ENCODE assay signal across 8 cellular contexts in the genomic region with DNA sequence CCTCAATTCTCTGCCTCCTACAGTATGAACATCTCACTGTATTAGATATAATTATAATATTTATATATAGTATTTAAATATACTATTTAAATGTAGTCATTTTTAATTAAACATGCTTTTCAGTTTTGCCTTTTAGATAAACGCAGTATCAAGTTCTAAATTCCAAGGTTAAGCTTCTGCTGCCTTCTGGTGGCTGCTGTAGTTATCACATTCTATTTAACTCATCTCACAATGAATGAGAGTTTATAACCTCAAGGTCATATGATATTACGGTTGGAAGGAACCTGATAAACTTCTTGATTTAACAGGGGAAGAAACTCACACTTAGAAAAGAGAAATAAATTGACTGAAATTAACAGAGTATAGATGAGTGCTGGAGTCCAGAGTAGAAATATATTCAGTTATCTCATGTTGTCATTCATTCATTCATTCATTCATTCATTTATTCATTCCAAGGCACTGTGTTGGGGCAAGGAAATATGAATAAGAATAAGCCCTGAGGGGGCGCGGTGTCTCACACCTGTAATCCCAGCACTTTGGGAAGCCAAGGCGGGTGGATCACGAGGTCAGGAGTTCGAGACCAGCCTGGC. TPM values are rescaled to one million over a fixed set of nuclear protein-coding genes. Genes with fewer than 3 reads are reported as not detected.
A peak's percentile ranks its signal among the peaks of the same experiment; 100 is the strongest.
DNase-seq lines count a peak whose midpoint lies in the region; ATAC-seq and TF ChIP-seq lines count a peak whose summit lies in the region.

No MANE protein-coding gene starts in this region.

- ATAC-seq in Right ventricle myocardium superior (ENCODE audit: poor library complexity) (peak; percentile 53), Right ventricle myocardium inferior (no peak), GM18870 (IDR thresholded peaks at IDR 0.05; ENCODE audit: unreplicated experiment) (no peak), GM21447 (IDR thresholded peaks at IDR 0.05; ENCODE audit: unreplicated experiment) (no peak)

- TF ChIP-seq CTCF in RWPE1 (conservative IDR thresholded peaks at IDR 0.05; ENCODE audit: low read depth), result peak; percentile 24; the same call in 1 of the 2 replicates

- DNase-seq in Right ventricle myocardium superior, result no peak
- DNase-seq in Right ventricle myocardium inferior (ENCODE audit: missing footprints), result no peak
- DNase-seq in LHCN-M2 (ENCODE audit: low read depth), result peak; percentile 58
- peak; percentile 30 for DNase-seq in RWPE1 (ENCODE audit: low spot score)
- peak; percentile 36 to 54 for DNase-seq in dermis microvascular lymphatic vessel endothelial cell (ENCODE audit: low read depth in 2 of 2)
- peak; percentile 49 for DNase-seq in midbrain (lab: John Stamatoyannopoulos, UW)

- intact Hi-C loops in Right ventricle myocardium superior (cut with DNase I) (loop anchor here (10.0 kb wide), 1 partner anchor 430 kb away; no protein-coding TSS in a partner anchor), Right ventricle myocardium inferior (cut with DNase I) (loop anchor here (1.0 to 5.0 kb wide), 2 partner anchors 34 to 427 kb away; no protein-coding TSS in a partner anchor)

- CTCF ChIA-PET in RWPE1 (lab: Yijun Ruan, JAX), result interaction anchor here (0.6 to 2.7 kb wide), 7 partner anchors 9 to 723 kb away, joined by 3 to 12 read pairs (median 4); no protein-coding TSS in a partner anchor

- POLR2A ChIA-PET in RWPE1 (lab: Yijun Ruan, JAX; ENCODE audit: low non-redundant PET), result no interaction called here

- no peak overlapping the region for H3K27ac ChIP-seq in RWPE1

RNA-seq across cellular contexts. Expression of gene GUCY2C, which starts 31.9 kb away (rescaled TPM):
- total RNA-seq in Right ventricle myocardium superior, result not detected
- not detected for total RNA-seq in Right ventricle myocardium inferior
- total RNA-seq in LHCN-M2 (2014; rRNA removed), result not detected in 2 replicates
- polyA plus RNA-seq in LHCN-M2 (2012), result not detected
- total RNA-seq in dermis microvascular lymphatic vessel endothelial cell, result not detected in 2 replicates

Comparison
In these comparisons a context has a peak if more than half of its experiments do, and no peak if none do; other contexts are left out.
1. DNase-seq: peak in LHCN-M2 (single experiment), RWPE1 (single experiment), dermis microvascular lymphatic vessel endothelial cell (2 of 2) and midbrain (single experiment); none in Right ventricle myocardium superior (single experiment) and Right ventricle myocardium inferior (single experiment).